ENCODE assay signal across 25 cellular contexts in the genomic region with DNA sequence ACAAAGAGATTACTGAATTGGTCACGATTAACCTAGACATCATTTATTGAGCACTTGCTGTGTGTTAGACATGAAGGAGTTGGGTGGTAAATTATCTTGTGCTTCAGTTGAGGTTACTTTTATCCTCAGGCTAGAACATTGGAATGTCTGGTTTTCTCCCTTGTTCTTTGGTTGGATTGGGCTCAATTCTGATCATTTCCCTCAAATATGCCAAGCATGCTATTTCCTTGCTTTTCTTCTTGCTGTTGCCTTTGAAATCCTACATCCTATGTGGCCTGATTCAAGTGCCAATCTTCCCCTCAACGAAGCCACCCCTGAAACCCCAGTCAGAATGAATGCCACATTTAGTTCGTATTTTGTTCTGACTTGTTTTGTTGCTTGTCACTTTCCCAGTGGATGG.
DNase-seq lines count a peak whose midpoint lies in the region; TF ChIP-seq lines count a peak whose summit lies in the region.
"Had no signal": no experiment of that assay in that cellular context is flagged by ENCODE, and none has a peak within 500 bp of the region (broad histone marks: within the 10 kb centered on the region; RNA-seq: fewer than 3 reads in every experiment).

No MANE protein-coding gene starts in this region.

- no peak overlapping the region for H3K9ac ChIP-seq in mammary epithelial cell (ENCODE audit: insufficient read depth, low read length)
- H3K9ac ChIP-seq: BLaER1 had no signal

- H3K4me1 ChIP-seq in mammary epithelial cell (ENCODE audit: insufficient read depth, low read length) (peaks cover 4% of the 10 kb centered on the region), breast epithelium (no peaks in the 10 kb centered on the region), spleen (no peaks in the 10 kb centered on the region), prostate gland (replicated peaks) (no peaks in the 10 kb centered on the region)
- H3K4me1 ChIP-seq: BLaER1, tibial artery had no signal

- no peak for TF ChIP-seq POLR2A in breast epithelium (IDR thresholded peaks at IDR 0.05)
- no peak for TF ChIP-seq POLR2A in spleen (IDR thresholded peaks at IDR 0.05)
- no peak for TF ChIP-seq POLR2A in prostate gland (IDR thresholded peaks at IDR 0.05)

- TF ChIP-seq CTCF in mammary epithelial cell (conservative IDR thresholded peaks at IDR 0.05 in 1 of 2, IDR thresholded peaks at IDR 0.05 in 1 of 2; ENCODE audit: extremely low read depth in 1 of 2, insufficient read depth in 1 of 2, low read depth in 1 of 2, low read length in 2 of 2) (no peak), breast epithelium (IDR thresholded peaks at IDR 0.05) (no peak), astrocyte of the cerebellum (IDR thresholded peaks at IDR 0.05; ENCODE audit: low read depth, low read length, missing control alignments) (no peak), spleen (IDR thresholded peaks at IDR 0.05 in 8 of 11, conservative IDR thresholded peaks at IDR 0.05 in 3 of 11) (no peak), prostate gland (IDR thresholded peaks at IDR 0.05) (no peak)

- H3K4me2 ChIP-seq in mammary epithelial cell (ENCODE audit: insufficient read depth, low read depth, low read length) = no peak overlapping the region
- H3K4me2 ChIP-seq: BLaER1 had no signal

- 3% methylated on average over 3 of the region's 3 CpGs for WGBS in mammary epithelial cell (ENCODE audit: low coverage, missing lambda C conversion rate)
- 74 to 84% (median 82%) methylated on average over 3 of the region's 3 CpGs for WGBS in spleen, 5 donors
- WGBS in prostate gland = 71% methylated on average over 3 of the region's 3 CpGs

- H3K27ac ChIP-seq in mammary epithelial cell (ENCODE audit: insufficient read depth, low read depth, low read length) (no peak overlapping the region), breast epithelium (no peak overlapping the region), spleen (no peak overlapping the region), prostate gland (no peak overlapping the region)
- H3K27ac ChIP-seq: 22Rv1, BLaER1, tibial artery had no signal

- DNase-seq in mammary epithelial cell (peak; percentile 23), breast epithelium (ENCODE audit: low spot score in 2 of 2) (no peak), astrocyte of the cerebellum (ENCODE audit: low read depth) (peak; percentile 78), iris pigment epithelial cell (ENCODE audit: low read depth) (peak; percentile 3), spleen (no peak), NCI-H187 (lab: John Stamatoyannopoulos, UW) (no peak), prostate gland (ENCODE audit: low spot score) (no peak), cerebellum (ENCODE audit: low spot score) (no peak)
- DNase-seq: activated CD4-positive, alpha-beta memory T cell treated with anti-CD3 and anti-CD28 coated beads for 36 hours; activated gamma-delta T cell; activated T-cell treated with anti-CD3 and anti-CD28 coated beads for 4 hours; Calu3; caudate nucleus; KG1; NCI-H187 treated with DMSO at 0.1 percent for 48 hours; NCI-H345; NCI-H774; occipital lobe; OCI-M1; retina; Right ventricle myocardium superior; stimulated activated naive CD8-positive, alpha-beta T cell treated with anti-CD3 and anti-CD28 coated beads, Interleukin-15, amount 100 ng/mL, for 72 hours; tibial artery had no signal

- no peaks in the 10 kb centered on the region for H3K9me3 ChIP-seq in mammary epithelial cell (replicated peaks; ENCODE audit: insufficient read depth, low read length)
- H3K9me3 ChIP-seq in breast epithelium = no peaks in the 10 kb centered on the region
- no peaks in the 10 kb centered on the region for H3K9me3 ChIP-seq in spleen
- H3K9me3 ChIP-seq in prostate gland = no peaks in the 10 kb centered on the region
- H3K9me3 ChIP-seq: BLaER1, tibial artery had no signal

- no peak overlapping the region for H3K4me3 ChIP-seq in mammary epithelial cell (replicated peaks in 1 of 3; ENCODE audit: insufficient read depth in 1 of 3, low read depth in 2 of 3, low read length in 3 of 3)
- no peak overlapping the region for H3K4me3 ChIP-seq in breast epithelium
- no peak overlapping the region for H3K4me3 ChIP-seq in astrocyte of the cerebellum (ENCODE audit: low read depth, low read length)
- no peak overlapping the region for H3K4me3 ChIP-seq in spleen
- no peak overlapping the region for H3K4me3 ChIP-seq in prostate gland
- H3K4me3 ChIP-seq: BLaER1, tibial artery had no signal

- CTCF ChIA-PET in mammary epithelial cell (lab: Charles Lee; ENCODE audit: low non-redundant PET) = no interaction called here

- H3K36me3 ChIP-seq in mammary epithelial cell (ENCODE audit: insufficient read depth, low read length) (no peaks in the 10 kb centered on the region), breast epithelium (no peaks in the 10 kb centered on the region), spleen (no peaks in the 10 kb centered on the region), prostate gland (no peaks in the 10 kb centered on the region)
- H3K36me3 ChIP-seq: BLaER1, tibial artery had no signal

- intact Hi-C loops in mammary epithelial cell (cut with micrococcal nuclease) (no loop called here), breast epithelium (cut with DNase I; ENCODE audit: low total_unique reads) (no loop called here), spleen (cut with DNase I; ENCODE audit: low total_unique reads) (no loop called here), prostate gland (cut with DNase I) (no loop called here)

- peak overlapping the region; percentile 22 for H2AFZ ChIP-seq in mammary epithelial cell (ENCODE audit: low read depth, low read length)

- dilution Hi-C loops in mammary epithelial cell (cut with HindIII; ENCODE audit: low sequenced_read_pairs) = no loop called here

- no peaks in the 10 kb centered on the region for H4K20me1 ChIP-seq in mammary epithelial cell (ENCODE audit: insufficient read depth, low read length)
- H4K20me1 ChIP-seq: BLaER1 had no signal

- no peaks in the 10 kb centered on the region for H3K79me2 ChIP-seq in mammary epithelial cell (ENCODE audit: insufficient read depth, low read length)

- H3K27me3 ChIP-seq in mammary epithelial cell (ENCODE audit: insufficient read depth, low read length) = no peaks in the 10 kb centered on the region
- H3K27me3 ChIP-seq in breast epithelium = no peaks in the 10 kb centered on the region
- no peaks in the 10 kb centered on the region for H3K27me3 ChIP-seq in spleen (replicated peaks in 1 of 7)
- no peaks in the 10 kb centered on the region for H3K27me3 ChIP-seq in prostate gland (replicated peaks; ENCODE audit: insufficient read depth)
- H3K27me3 ChIP-seq: BLaER1, tibial artery had no signal

- no TSS peak for BruUV-seq in mammary epithelial cell (replicated peaks; lab: Mats Ljungman, UMichigan)

- in situ Hi-C loops in mammary epithelial cell (cut with MboI; ENCODE audit: low sequenced_read_pairs in 2 of 2) (no loop called here), astrocyte of the cerebellum (cut with HindIII; ENCODE audit: low sequenced_read_pairs) (no loop called here)

Comparison
In these comparisons a context has a peak if more than half of its experiments do, and no peak if none do; other contexts are left out.
1. DNase-seq: peak in mammary epithelial cell (single experiment), astrocyte of the cerebellum (single experiment) and iris pigment epithelial cell (single experiment); none in breast epithelium (0 of 2), spleen (single experiment), NCI-H187 (0 of 2), prostate gland (single experiment) and cerebellum (single experiment).